ENCODE assay signal across 18 cellular contexts in the genomic region with DNA sequence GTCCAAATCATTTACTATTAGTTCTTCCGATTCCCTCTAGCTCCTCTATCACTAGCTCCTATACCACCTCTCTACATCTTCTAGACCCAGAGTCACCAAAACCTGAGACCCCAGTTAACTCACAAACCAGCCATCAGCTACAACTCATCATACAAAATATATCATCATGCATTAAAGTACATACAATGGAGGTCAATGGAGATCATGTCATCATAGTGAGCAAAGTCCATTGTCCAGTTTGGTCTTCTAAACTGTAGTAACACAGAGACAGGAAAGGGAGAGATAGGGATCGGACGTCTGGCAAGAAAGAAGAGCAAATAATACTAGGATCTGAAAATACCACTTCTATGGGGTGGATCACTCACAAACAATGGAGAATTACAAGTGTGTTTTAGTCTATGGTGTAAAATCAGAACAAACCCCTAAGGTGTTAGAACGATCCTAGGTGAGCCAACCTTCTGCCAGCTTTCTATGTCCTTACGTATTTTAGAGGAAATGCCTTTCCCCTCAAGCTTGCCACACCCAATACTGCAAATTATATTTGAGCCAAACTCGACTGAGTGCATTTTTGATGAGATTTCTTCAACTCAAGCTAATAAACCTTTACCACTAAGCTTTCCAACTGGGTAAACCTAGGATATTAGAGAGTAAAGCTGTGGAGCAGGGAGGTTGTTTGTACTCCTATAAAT. TPM values are rescaled to one million over a fixed set of nuclear protein-coding genes. Genes with fewer than 3 reads are reported as not detected.
A peak's percentile ranks its signal among the peaks of the same experiment; 100 is the strongest.
DNase-seq lines count a peak whose midpoint lies in the region; ATAC-seq and TF ChIP-seq lines count a peak whose summit lies in the region.
"Had no signal": no experiment of that assay in that cellular context is flagged by ENCODE, and none has a peak within 500 bp of the region (broad histone marks: within the 10 kb centered on the region; RNA-seq: fewer than 3 reads in every experiment).

No MANE protein-coding gene starts in this region.

- POLR2A ChIA-PET in CD8-positive, alpha-beta memory T cell (lab: Charles Lee), result interaction anchor here (0.8 kb wide), 1 partner anchor 11 kb away, joined by 3 read pairs; no protein-coding TSS in a partner anchor

- no peaks in the 10 kb centered on the region for H3K27me3 Mint-ChIP-seq in CD8-positive, alpha-beta memory T cell
- H3K27me3 Mint-ChIP-seq: stimulated activated naive CD8-positive, alpha-beta T cell treated with anti-CD3 and anti-CD28 coated beads, Interleukin-15, Interleukin-2, amounts not matched to agents 100 ng/mL and 50 ng/mL, for 24 hours had no signal

- H3K9me3 ChIP-seq in CD8-positive, alpha-beta memory T cell (ENCODE audit: low read length), result no peaks in the 10 kb centered on the region
- H3K9me3 ChIP-seq in RWPE2 (ENCODE audit: severe bottlenecking) (no peaks in the 10 kb centered on the region), prostate gland (no peaks in the 10 kb centered on the region)
- H3K9me3 ChIP-seq: sigmoid colon had no signal

- peaks cover 0 to 2% (median 0%) of the 10 kb centered on the region in 5 donors for H3K9me3 Mint-ChIP-seq in CD8-positive, alpha-beta memory T cell
- H3K9me3 Mint-ChIP-seq: stimulated activated naive CD8-positive, alpha-beta T cell treated with anti-CD3 and anti-CD28 coated beads, Interleukin-15, Interleukin-2, amounts not matched to agents 100 ng/mL and 50 ng/mL, for 24 hours had no signal

- WGBS in prostate gland, result 50% methylated on average over 6 of the region's 6 CpGs

- peaks cover 52 to 72% (median 58%) of the 10 kb centered on the region in 3 donors for H3K4me1 Mint-ChIP-seq in CD8-positive, alpha-beta memory T cell

- peak overlapping the region in 1 of 7 donors; percentile 2 for H3K4me3 Mint-ChIP-seq in CD8-positive, alpha-beta memory T cell
- H3K4me3 Mint-ChIP-seq: stimulated activated naive CD8-positive, alpha-beta T cell treated with anti-CD3 and anti-CD28 coated beads, Interleukin-15, Interleukin-2, amounts not matched to agents 100 ng/mL and 50 ng/mL, for 24 hours had no signal

- DNase-seq in CD8-positive, alpha-beta memory T cell, result no peak
- DNase-seq in RWPE2 (ENCODE audit: low spot score) (no peak), prostate gland (ENCODE audit: low spot score) (no peak), inferior parietal cortex (ENCODE audit: extremely low spot score) (no peak), NCI-H1436 (lab: John Stamatoyannopoulos, UW) (no peak), HUDEP-2 (lab: John Stamatoyannopoulos, UW; ENCODE audit: unreplicated experiment in 76 of 76) (no peak)
- no peak for DNase-seq in effector CD4-positive, alpha-beta T cell
- DNase-seq: activated CD4-positive, alpha-beta T cell treated with anti-CD3 and anti-CD28 coated beads, Interleukin-2, amount 50 U/mL, for 48 hours; brain microvascular endothelial cell; left colon; NCI-H1105; NCI-H526; Right ventricle myocardium superior; sigmoid colon; T-helper 1 cell; WERI-Rb-1 had no signal

- H3K27ac Mint-ChIP-seq in CD8-positive, alpha-beta memory T cell, result peak overlapping the region in 6 of 8 donors; percentile 8 to 26 (median 20)
- H3K27ac Mint-ChIP-seq: stimulated activated naive CD8-positive, alpha-beta T cell treated with anti-CD3 and anti-CD28 coated beads, Interleukin-15, Interleukin-2, amounts not matched to agents 100 ng/mL and 50 ng/mL, for 24 hours had no signal

- no peak for TF ChIP-seq POLR2A in prostate gland (IDR thresholded peaks at IDR 0.05)

- no peak overlapping the region for H3K27ac ChIP-seq in CD8-positive, alpha-beta memory T cell (ENCODE audit: low read depth, low read length)
- peak overlapping the region; percentile 69 for H3K27ac ChIP-seq in RWPE2 (ENCODE audit: poor library complexity, severe bottlenecking)
- H3K27ac ChIP-seq in prostate gland, result peak overlapping the region; percentile 10 to 48
- H3K27ac ChIP-seq: brain microvascular endothelial cell, sigmoid colon, WERI-Rb-1 had no signal

- H3K27me3 ChIP-seq in CD8-positive, alpha-beta memory T cell (ENCODE audit: insufficient read depth, low read length, poor library complexity, severe bottlenecking), result no peaks in the 10 kb centered on the region
- no peaks in the 10 kb centered on the region for H3K27me3 ChIP-seq in RWPE2 (ENCODE audit: insufficient read depth, poor library complexity, severe bottlenecking)
- no peaks in the 10 kb centered on the region for H3K27me3 ChIP-seq in prostate gland (replicated peaks; ENCODE audit: insufficient read depth)
- H3K27me3 ChIP-seq: brain microvascular endothelial cell, sigmoid colon had no signal

- H3K36me3 ChIP-seq in CD8-positive, alpha-beta memory T cell (ENCODE audit: insufficient read depth, low read length), result peaks cover 18% of the 10 kb centered on the region
- H3K36me3 ChIP-seq in RWPE2 (ENCODE audit: low read depth) (peaks cover 36% of the 10 kb centered on the region), prostate gland (peaks cover 5% of the 10 kb centered on the region in 2 donors)

- no peak overlapping the region for H3K4me3 ChIP-seq in CD8-positive, alpha-beta memory T cell (ENCODE audit: low read length)
- H3K4me3 ChIP-seq in RWPE2 (ENCODE audit: severe bottlenecking), result no peak overlapping the region
- H3K4me3 ChIP-seq in prostate gland, result no peak overlapping the region
- H3K4me3 ChIP-seq: sigmoid colon had no signal

- ATAC-seq in RWPE2 (ENCODE audit: low read depth), result no peak
- peak; percentile 28 for ATAC-seq in esophagus mucosa
- ATAC-seq: left colon had no signal

- H3K36me3 Mint-ChIP-seq in CD8-positive, alpha-beta memory T cell, result peaks cover 0 to 38% (median 8%) of the 10 kb centered on the region in 3 donors

- CTCF ChIA-PET in CD8-positive, alpha-beta memory T cell (lab: Charles Lee), result interaction anchor here (1.1 to 1.5 kb wide), 4 partner anchors 10 to 64 kb away, joined by 3 to 4 read pairs (median 3); a partner anchor contains a TSS

- intact Hi-C loops in prostate gland (cut with DNase I), result no loop called here

- peaks cover 46% of the 10 kb centered on the region for H3K4me1 ChIP-seq in CD8-positive, alpha-beta memory T cell (ENCODE audit: insufficient read depth, low read length)
- H3K4me1 ChIP-seq in RWPE2 (ENCODE audit: insufficient read depth, poor library complexity, severe bottlenecking) (peaks cover 37% of the 10 kb centered on the region), prostate gland (replicated peaks) (peaks cover 16% of the 10 kb centered on the region)

- no peak for TF ChIP-seq CTCF in RWPE2 (IDR thresholded peaks at IDR 0.05; ENCODE audit: poor library complexity, severe bottlenecking)
- no peak for TF ChIP-seq CTCF in prostate gland (IDR thresholded peaks at IDR 0.05)

RNA-seq across cellular contexts. Expression of a gene that starts 3.9 kb away (rescaled TPM):
- total RNA-seq in CD8-positive, alpha-beta memory T cell, result 10 to 100 TPM; 91.0 to 95.4 TPM
- 104 TPM for polyA plus RNA-seq in CD8-positive, alpha-beta memory T cell
- total RNA-seq in esophagus mucosa, result 82.7 TPM
- total RNA-seq in prostate gland, result 100 to 1,000 TPM in 1 of 2 donors, 10 to 100 TPM in 1; 86.0 to 148 TPM

RNA-seq across cellular contexts. Expression of a gene that starts 12.9 kb away (rescaled TPM):
- 10 to 100 TPM; 23.9 to 26.0 TPM for total RNA-seq in CD8-positive, alpha-beta memory T cell
- 52.7 TPM for polyA plus RNA-seq in CD8-positive, alpha-beta memory T cell
- total RNA-seq in esophagus mucosa, result 73.1 TPM
- 100 to 1,000 TPM in 1 of 2 donors, 10 to 100 TPM in 1; 59.7 to 223 TPM for total RNA-seq in prostate gland

RNA-seq across cellular contexts. Expression of a gene that starts 27.2 kb away (rescaled TPM):
- total RNA-seq in CD8-positive, alpha-beta memory T cell, result 10 to 100 TPM; 40.2 to 40.9 TPM
- polyA plus RNA-seq in CD8-positive, alpha-beta memory T cell, result 21.2 TPM
- total RNA-seq in esophagus mucosa (21.5 TPM), prostate gland (10 to 100 TPM; 33.9 to 56.6 TPM)

RNA-seq across cellular contexts. Expression of a gene that starts 53.0 kb away (rescaled TPM):
- total RNA-seq in CD8-positive, alpha-beta memory T cell, result 10 to 100 TPM; 76.9 to 77.2 TPM
- polyA plus RNA-seq in CD8-positive, alpha-beta memory T cell, result 55.4 TPM
- total RNA-seq in esophagus mucosa, result 54.3 TPM
- total RNA-seq in prostate gland, result 10 to 100 TPM; 80.2 to 88.2 TPM
